8 cellular contexts compared by ENCODE assay signal in genomic region chr10:71964669-71965515, GRCh38. TPM values are rescaled to one million over a fixed set of nuclear protein-coding genes. Genes with fewer than 3 reads are reported as not detected.
DNase-seq lines count a peak whose midpoint lies in the region; ATAC-seq and TF ChIP-seq lines count a peak whose summit lies in the region.

No MANE protein-coding gene starts in this region.

- H3K9ac ChIP-seq in fibroblast of lung (ENCODE audit: insufficient read depth, low read length), result peak overlapping the region; percentile 83

- H3K4me1 ChIP-seq in fibroblast of lung (ENCODE audit: control insufficient read depth, extremely low read depth, insufficient read depth, low read length) (peaks cover 21% of the 10 kb centered on the region), transverse colon (peaks cover under 1 to 31% (median 13%) of the 10 kb centered on the region in 4 donors)

- peak overlapping the region; percentile 66 to 93 (median 90) for H3K4me3 ChIP-seq in fibroblast of lung (replicated peaks in 1 of 4; ENCODE audit: control extremely low read depth in 1 of 4, insufficient read depth in 1 of 4, low read depth in 3 of 4, low read length in 4 of 4)
- peak overlapping the region; percentile 46 to 64 (median 56) for H3K4me3 ChIP-seq in transverse colon

- H3K36me3 ChIP-seq in fibroblast of lung (ENCODE audit: control insufficient read depth, insufficient read depth, low read length) (no peaks in the 10 kb centered on the region), transverse colon (no peaks in the 10 kb centered on the region)

- H3K36me3 Mint-ChIP-seq in natural killer cell treated with Interleukin-12 subunit alpha and Interleukin-12 subunit beta and Interleukin-15 and Interleukin-18, amount 100 ng/mL, for 72 hours, result no peaks in the 10 kb centered on the region
- no peaks in the 10 kb centered on the region for H3K36me3 Mint-ChIP-seq in natural killer cell
- H3K36me3 Mint-ChIP-seq in nephron progenitor cell (ENCODE audit: low read depth), result no peaks in the 10 kb centered on the region

- ATAC-seq in natural killer cell treated with Interleukin-12 subunit alpha and Interleukin-12 subunit beta and Interleukin-15 and Interleukin-18, amount 100 ng/mL, for 72 hours, result no peak
- ATAC-seq in natural killer cell, result no peak

- intact Hi-C loops in natural killer cell (cut with micrococcal nuclease) (no loop called here), transverse colon (cut with DNase I; ENCODE audit: low total_unique reads) (loop anchor here (5.0 kb wide), 1 partner anchor 193 kb away; the partner anchor contains the start of gene VSIR)

- TF ChIP-seq CTCF in natural killer cell (IDR thresholded peaks at IDR 0.05) (no peak), fibroblast of lung (conservative IDR thresholded peaks at IDR 0.05 in 1 of 2, IDR thresholded peaks at IDR 0.05 in 1 of 2; ENCODE audit: low read depth in 1 of 2, low read length in 2 of 2) (no peak), nephron progenitor cell (IDR thresholded peaks at IDR 0.05) (no peak), transverse colon (IDR thresholded peaks at IDR 0.05) (no peak)

- 10% methylated on average over 57 of the region's 59 CpGs; no CpG with 5 or more reads in 1 of the 2 donors for WGBS in transverse colon (ENCODE audit: low coverage in 1 of 2), 2 donors

- no peak overlapping the region for H3K27ac Mint-ChIP-seq in natural killer cell treated with Interleukin-12 subunit alpha and Interleukin-12 subunit beta and Interleukin-15 and Interleukin-18, amount 100 ng/mL, for 72 hours
- H3K27ac Mint-ChIP-seq in natural killer cell (no peak overlapping the region), nephron progenitor cell (peak overlapping the region; percentile 25)

- peaks cover 38 to 54% of the 10 kb centered on the region in 2 donors for H3K27me3 Mint-ChIP-seq in natural killer cell treated with Interleukin-12 subunit alpha and Interleukin-12 subunit beta and Interleukin-15 and Interleukin-18, amount 100 ng/mL, for 72 hours
- H3K27me3 Mint-ChIP-seq in natural killer cell (ENCODE audit: low read depth in 2 of 2), result peaks cover 46 to 64% of the 10 kb centered on the region in 2 donors
- H3K27me3 Mint-ChIP-seq in nephron progenitor cell (ENCODE audit: low read depth, poor library complexity), result peaks cover 26% of the 10 kb centered on the region

- DNase-seq in natural killer cell treated with Interleukin-12 subunit alpha and Interleukin-12 subunit beta and Interleukin-15 and Interleukin-18, amount 100 ng/mL, for 72 hours (ENCODE audit: low spot score), result peak; percentile 57
- no peak for DNase-seq in natural killer cell
- DNase-seq in activated CD8-positive, alpha-beta memory T cell treated with anti-CD3 and anti-CD28 coated beads, Interleukin-2, amount 50 U/mL, for 48 hours, result peak; percentile 71
- peak; percentile 73 to 83 for DNase-seq in fibroblast of lung (ENCODE audit: low read depth in 2 of 2)
- peak; percentile 48 for DNase-seq in nephron progenitor cell
- DNase-seq in transverse colon, result peak; percentile 44
- DNase-seq in cortex of kidney (lab: John Stamatoyannopoulos, UW), result no peak
- DNase-seq in NCI-H774 (lab: John Stamatoyannopoulos, UW), result no peak

- no peaks in the 10 kb centered on the region for H3K9me3 ChIP-seq in fibroblast of lung (ENCODE audit: control insufficient read depth, insufficient read depth, low read depth, low read length)
- no peaks in the 10 kb centered on the region for H3K9me3 ChIP-seq in transverse colon

- in situ Hi-C loops in transverse colon (cut with MboI; ENCODE audit: low pct_ligation_motif_present in 1 of 4, low pct_unique_long_range_greater_than_20kb in 1 of 4, low sequenced_read_pairs in 3 of 4), result no loop called here

- H3K27me3 ChIP-seq in fibroblast of lung (ENCODE audit: control insufficient read depth, insufficient read depth, low read length) (no peaks in the 10 kb centered on the region), transverse colon (peaks cover 29% of the 10 kb centered on the region)

- peak overlapping the region; percentile 98 for H3K4me2 ChIP-seq in fibroblast of lung (ENCODE audit: extremely low read depth, insufficient read depth, low read length)

- H3K9me3 Mint-ChIP-seq in natural killer cell treated with Interleukin-12 subunit alpha and Interleukin-12 subunit beta and Interleukin-15 and Interleukin-18, amount 100 ng/mL, for 72 hours, result no peaks in the 10 kb centered on the region
- H3K9me3 Mint-ChIP-seq in natural killer cell (no peaks in the 10 kb centered on the region), nephron progenitor cell (peaks cover 15% of the 10 kb centered on the region)

- peaks cover 47% of the 10 kb centered on the region for H3K79me2 ChIP-seq in fibroblast of lung (ENCODE audit: control insufficient read depth, insufficient read depth, low read length)

- H3K27ac ChIP-seq in fibroblast of lung (ENCODE audit: insufficient read depth, low read length) (peak overlapping the region; percentile 82), transverse colon (peak overlapping the region; percentile 86 to 96 (median 89))

- H4K20me1 ChIP-seq in fibroblast of lung (ENCODE audit: control insufficient read depth, extremely low read depth, insufficient read depth, low read length), result no peaks in the 10 kb centered on the region

- peak overlapping the region; percentile 65 for H2AFZ ChIP-seq in fibroblast of lung (ENCODE audit: low read length)

- no peak for TF ChIP-seq EP300 in transverse colon (IDR thresholded peaks at IDR 0.05; ENCODE audit: low read depth)

- no peak overlapping the region for H3K4me3 Mint-ChIP-seq in natural killer cell treated with Interleukin-12 subunit alpha and Interleukin-12 subunit beta and Interleukin-15 and Interleukin-18, amount 100 ng/mL, for 72 hours
- H3K4me3 Mint-ChIP-seq in natural killer cell, result no peak overlapping the region
- peak overlapping the region; percentile 95 for H3K4me3 Mint-ChIP-seq in nephron progenitor cell

- H3K4me1 Mint-ChIP-seq in natural killer cell treated with Interleukin-12 subunit alpha and Interleukin-12 subunit beta and Interleukin-15 and Interleukin-18, amount 100 ng/mL, for 72 hours (ENCODE audit: low read depth in 2 of 2), result no peaks in the 10 kb centered on the region
- no peaks in the 10 kb centered on the region for H3K4me1 Mint-ChIP-seq in natural killer cell
- peaks cover 50% of the 10 kb centered on the region for H3K4me1 Mint-ChIP-seq in nephron progenitor cell

- TF ChIP-seq POLR2A in transverse colon (IDR thresholded peaks at IDR 0.05), result peak; percentile 28

RNA-seq across cellular contexts. Expression of gene CHST3, which starts 0.7 kb away (rescaled TPM):
- total RNA-seq in natural killer cell treated with Interleukin-12 subunit alpha and Interleukin-12 subunit beta and Interleukin-15 and Interleukin-18, amount 100 ng/mL, for 72 hours, result not detected
- total RNA-seq in natural killer cell (not detected), fibroblast of lung (24.1 and 29.9 TPM in 2 replicates), transverse colon (10 to 100 TPM in 1 of 4 donors, 1 to 10 TPM in 3; 1.6 to 10.5 (median 3.9) TPM)
- 8.1 and 9.1 TPM in 2 replicates for polyA plus RNA-seq in fibroblast of lung
- 9.1 and 11.8 TPM in 2 replicates for polyA plus RNA-seq in fibroblast of lung (2012)
- polyA minus RNA-seq in fibroblast of lung (ENCODE audit: low replicate concordance), result 15.8 and 16.8 TPM in 2 replicates

Comparison
In these comparisons a context has a peak if more than half of its experiments do, and no peak if none do; other contexts are left out.
1. DNase-seq: peak in natural killer cell treated with Interleukin-12 subunit alpha and Interleukin-12 subunit beta and Interleukin-15 and Interleukin-18, amount 100 ng/mL, for 72 hours (single experiment), activated CD8-positive, alpha-beta memory T cell treated with anti-CD3 and anti-CD28 coated beads, Interleukin-2, amount 50 U/mL, for 48 hours (single experiment), fibroblast of lung (2 of 2), nephron progenitor cell (single experiment) and transverse colon (single experiment); none in natural killer cell (single experiment), cortex of kidney (single experiment) and NCI-H774 (single experiment).